Comparison of ENCODE assay signal across 9 cellular contexts in the genomic region with DNA sequence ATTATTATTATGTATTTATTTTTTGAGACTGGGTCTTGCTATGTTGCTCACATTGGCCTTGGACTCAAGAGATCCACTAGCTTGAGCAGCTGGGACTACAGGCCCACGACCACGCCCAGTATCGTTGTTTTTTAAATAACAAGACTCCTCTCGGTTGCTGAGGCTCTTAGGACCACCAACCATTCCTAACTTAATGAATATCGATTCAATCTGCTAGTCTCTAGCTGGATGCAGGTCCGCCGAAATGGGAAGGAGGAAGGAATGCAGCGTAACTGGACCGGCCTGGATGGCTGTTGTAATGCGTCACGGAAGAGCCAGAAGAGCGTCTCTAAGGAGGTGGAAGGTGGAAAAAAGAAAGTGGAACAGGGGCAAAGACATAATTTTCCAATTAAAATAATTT. TPM values are rescaled to one million over a fixed set of nuclear protein-coding genes. Genes with fewer than 3 reads are reported as not detected.
DNase-seq lines count a peak whose midpoint lies in the region; ATAC-seq and TF ChIP-seq lines count a peak whose summit lies in the region.
"Had no signal": no experiment of that assay in that cellular context is flagged by ENCODE, and none has a peak within 500 bp of the region (broad histone marks: within the 10 kb centered on the region; RNA-seq: fewer than 3 reads in every experiment).

No MANE protein-coding gene starts in this region.

- H3K4me1 Mint-ChIP-seq in naive B cell, result peaks cover 24 to 30% (median 29%) of the 10 kb centered on the region in 3 donors

- H3K4me3 ChIP-seq in AG10803 (ENCODE audit: low read length) (peak overlapping the region; percentile 97), coronary artery (peak overlapping the region; percentile 90)

- no peaks in the 10 kb centered on the region for H3K27me3 Mint-ChIP-seq in naive B cell

- peak overlapping the region in 1 of 6 donors; percentile 47 for H3K27ac Mint-ChIP-seq in naive B cell

- H3K36me3 Mint-ChIP-seq in naive B cell, result peaks cover 0 to 13% of the 10 kb centered on the region in 2 donors

- peak overlapping the region in 6 of 8 donors; percentile 63 to 92 (median 90) for H3K4me3 Mint-ChIP-seq in naive B cell

- H3K27ac ChIP-seq in coronary artery, result peak overlapping the region; percentile 98
- H3K27ac ChIP-seq: neutrophil had no signal

- TF ChIP-seq CTCF in AG10803 (conservative IDR thresholded peaks at IDR 0.05; ENCODE audit: low read length), result no peak
- no peak for TF ChIP-seq CTCF in coronary artery (IDR thresholded peaks at IDR 0.05)

- no peaks in the 10 kb centered on the region for H3K9me3 Mint-ChIP-seq in naive B cell

- ATAC-seq in naive B cell (ENCODE audit: low read depth in 2 of 2), result no peak
- no peak for ATAC-seq in HG03025 (IDR thresholded peaks at IDR 0.05; ENCODE audit: low FRiP score, unreplicated experiment)
- no peak for ATAC-seq in GM19035 (IDR thresholded peaks at IDR 0.05; ENCODE audit: unreplicated experiment)

- DNase-seq in AG10803 (ENCODE audit: low read depth) (peak; percentile 55), coronary artery (ENCODE audit: low spot score) (no peak), naive B cell (no peak), superior temporal gyrus (ENCODE audit: extremely low spot score) (no peak), NCI-H2196 treated with DMSO at 0.1 percent for 48 hours (lab: John Stamatoyannopoulos, UW; ENCODE audit: unreplicated experiment) (no peak)

- no peak for TF ChIP-seq EP300 in Ishikawa (IDR thresholded peaks at IDR 0.05; ENCODE audit: borderline replicate concordance)

- no peak for TF ChIP-seq RAD21 in Ishikawa (IDR thresholded peaks at IDR 0.05; ENCODE audit: low read depth)

TF ChIP-seq in Ishikawa, 13 proteins besides CTCF, POLR2A, EP300 and RAD21:
- TF ChIP-seq TCF12 (IDR thresholded peaks at IDR 0.05; ENCODE audit: low read depth) (no peak), NFIC (IDR thresholded peaks at IDR 0.05) (no peak), EGR1 (IDR thresholded peaks at IDR 0.05) (no peak), TEAD4 (IDR thresholded peaks at IDR 0.05) (peak; percentile 52; the same call in 1 of the 2 replicates)
- TF ChIP-seq, protein P1, sequence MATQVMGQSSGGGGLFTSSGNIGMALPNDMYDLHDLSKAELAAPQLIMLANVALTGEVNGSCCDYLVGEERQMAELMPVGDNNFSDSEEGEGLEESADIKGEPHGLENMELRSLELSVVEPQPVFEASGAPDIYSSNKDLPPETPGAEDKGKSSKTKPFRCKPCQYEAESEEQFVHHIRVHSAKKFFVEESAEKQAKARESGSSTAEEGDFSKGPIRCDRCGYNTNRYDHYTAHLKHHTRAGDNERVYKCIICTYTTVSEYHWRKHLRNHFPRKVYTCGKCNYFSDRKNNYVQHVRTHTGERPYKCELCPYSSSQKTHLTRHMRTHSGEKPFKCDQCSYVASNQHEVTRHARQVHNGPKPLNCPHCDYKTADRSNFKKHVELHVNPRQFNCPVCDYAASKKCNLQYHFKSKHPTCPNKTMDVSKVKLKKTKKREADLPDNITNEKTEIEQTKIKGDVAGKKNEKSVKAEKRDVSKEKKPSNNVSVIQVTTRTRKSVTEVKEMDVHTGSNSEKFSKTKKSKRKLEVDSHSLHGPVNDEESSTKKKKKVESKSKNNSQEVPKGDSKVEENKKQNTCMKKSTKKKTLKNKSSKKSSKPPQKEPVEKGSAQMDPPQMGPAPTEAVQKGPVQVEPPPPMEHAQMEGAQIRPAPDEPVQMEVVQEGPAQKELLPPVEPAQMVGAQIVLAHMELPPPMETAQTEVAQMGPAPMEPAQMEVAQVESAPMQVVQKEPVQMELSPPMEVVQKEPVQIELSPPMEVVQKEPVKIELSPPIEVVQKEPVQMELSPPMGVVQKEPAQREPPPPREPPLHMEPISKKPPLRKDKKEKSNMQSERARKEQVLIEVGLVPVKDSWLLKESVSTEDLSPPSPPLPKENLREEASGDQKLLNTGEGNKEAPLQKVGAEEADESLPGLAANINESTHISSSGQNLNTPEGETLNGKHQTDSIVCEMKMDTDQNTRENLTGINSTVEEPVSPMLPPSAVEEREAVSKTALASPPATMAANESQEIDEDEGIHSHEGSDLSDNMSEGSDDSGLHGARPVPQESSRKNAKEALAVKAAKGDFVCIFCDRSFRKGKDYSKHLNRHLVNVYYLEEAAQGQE (IDR thresholded peaks at IDR 0.05; ENCODE audit: low read depth), result no peak

RNA-seq across cellular contexts. Expression of gene ANXA2, which starts 1.7 kb away (rescaled TPM):
- polyA plus RNA-seq in naive B cell (ENCODE audit: low read depth in 6 of 6), result 100 to 1,000 TPM; 111 to 188 (median 148) TPM
